9 cellular contexts compared by ENCODE assay signal in genomic region chrX:34918856-34919255, GRCh38. TPM values are rescaled to one million over a fixed set of nuclear protein-coding genes. Genes with fewer than 3 reads are reported as not detected.
DNase-seq lines count a peak whose midpoint lies in the region; ATAC-seq and TF ChIP-seq lines count a peak whose summit lies in the region.
"Had no signal": no experiment of that assay in that cellular context is flagged by ENCODE, and none has a peak within 500 bp of the region (broad histone marks: within the 10 kb centered on the region; RNA-seq: fewer than 3 reads in every experiment).

No MANE protein-coding gene starts in this region.

- H3K27me3 Mint-ChIP-seq in MCF 10A (ENCODE audit: insufficient read depth, unreplicated experiment) = peaks cover 11% of the 10 kb centered on the region

- peak; percentile 58 for DNase-seq in MCF 10A (ENCODE audit: unreplicated experiment)
- no peak for DNase-seq in breast epithelium (ENCODE audit: low spot score in 2 of 2)
- peak; percentile 56 to 67 for DNase-seq in SHP77 (lab: John Stamatoyannopoulos, UW)
- DNase-seq in foreskin fibroblast = peak; percentile 30 to 58
- no peak for DNase-seq in upper lobe of right lung
- DNase-seq in stimulated activated CD4-positive, alpha-beta T cell treated with anti-CD3 and anti-CD28 coated beads, Interleukin-4, amount 100 ng/mL, for 1 hour = no peak
- no peak for DNase-seq in putamen (ENCODE audit: low spot score)

- POLR2A ChIA-PET in MCF 10A (lab: Yijun Ruan, JAX) = no interaction called here

- no peaks in the 10 kb centered on the region for H3K36me3 Mint-ChIP-seq in MCF 10A (ENCODE audit: insufficient read depth, unreplicated experiment)

- no peaks in the 10 kb centered on the region for H3K27me3 ChIP-seq in breast epithelium
- H3K27me3 ChIP-seq in upper lobe of right lung = no peaks in the 10 kb centered on the region

- no peaks in the 10 kb centered on the region for H3K9me3 Mint-ChIP-seq in MCF 10A (ENCODE audit: unreplicated experiment)

- no peak overlapping the region for H3K27ac ChIP-seq in breast epithelium
- H3K27ac ChIP-seq in upper lobe of right lung = no peak overlapping the region

- intact Hi-C loops in MCF 10A (cut with micrococcal nuclease) (no loop called here), breast epithelium (cut with DNase I; ENCODE audit: low total_unique reads) (no loop called here), upper lobe of right lung (cut with DNase I) (no loop called here)

- no TSS peak for BruUV-seq in MCF 10A (replicated peaks; lab: Mats Ljungman, UMichigan)

- H3K36me3 ChIP-seq in breast epithelium (no peaks in the 10 kb centered on the region), upper lobe of right lung (no peaks in the 10 kb centered on the region)

- ATAC-seq in upper lobe of right lung = no peak
- no peak for ATAC-seq in HG03039 (IDR thresholded peaks at IDR 0.05; ENCODE audit: unreplicated experiment)

- H3K4me3 ChIP-seq in breast epithelium (no peak overlapping the region), foreskin fibroblast (ENCODE audit: low read depth in 1 of 2, low read length in 2 of 2) (no peak overlapping the region), upper lobe of right lung (no peak overlapping the region)

- H3K9me3 ChIP-seq in breast epithelium (no peaks in the 10 kb centered on the region), upper lobe of right lung (no peaks in the 10 kb centered on the region)

- H3K4me1 Mint-ChIP-seq in MCF 10A (ENCODE audit: insufficient read depth, unreplicated experiment) = peaks cover 27% of the 10 kb centered on the region

- no peaks in the 10 kb centered on the region for H3K4me1 ChIP-seq in breast epithelium
- H3K4me1 ChIP-seq in upper lobe of right lung = no peaks in the 10 kb centered on the region

- TF ChIP-seq POLR2A in breast epithelium (IDR thresholded peaks at IDR 0.05) = no peak

- no peak overlapping the region for H3K4me3 Mint-ChIP-seq in MCF 10A (ENCODE audit: unreplicated experiment)

- CTCF ChIA-PET in MCF 10A (lab: Yijun Ruan, JAX) = interaction anchor here (0.5 to 1.7 kb wide), 20 partner anchors 9 to 1517 kb away, joined by 3 to 10 read pairs (median 3); no protein-coding TSS in a partner anchor

- H3K27ac Mint-ChIP-seq in MCF 10A (ENCODE audit: low read depth, unreplicated experiment) = no peak overlapping the region

- TF ChIP-seq CTCF in MCF 10A (IDR thresholded peaks at IDR 0.05; ENCODE audit: unreplicated experiment) = peak; percentile 28
- no peak for TF ChIP-seq CTCF in breast epithelium (IDR thresholded peaks at IDR 0.05)
- peak; percentile 16 for TF ChIP-seq CTCF in foreskin fibroblast (IDR thresholded peaks at IDR 0.05; ENCODE audit: low read depth, low read length)
- peak; percentile 23 for TF ChIP-seq CTCF in upper lobe of right lung (IDR thresholded peaks at IDR 0.05)

RNA-seq across cellular contexts. Expression of gene FAM47B, which starts 23.7 kb away (rescaled TPM):
- total RNA-seq in MCF 10A (2022) (not detected in 2 replicates), breast epithelium (not detected), upper lobe of right lung (not detected)
- total RNA-seq: skeletal muscle tissue had no signal

Comparison
In these comparisons a context has a peak if more than half of its experiments do, and no peak if none do; other contexts are left out.
1. DNase-seq: peak in MCF 10A (single experiment), SHP77 (2 of 2) and foreskin fibroblast (2 of 2); none in breast epithelium (0 of 2), upper lobe of right lung (single experiment), stimulated activated CD4-positive, alpha-beta T cell treated with anti-CD3 and anti-CD28 coated beads, Interleukin-4, amount 100 ng/mL, for 1 hour (single experiment) and putamen (single experiment).
2. CTCF ChIP-seq: peak in MCF 10A (single experiment), foreskin fibroblast (single experiment) and upper lobe of right lung (single experiment); none in breast epithelium (0 of 3).